ENCODE assay signal across 8 cellular contexts in the genomic region with DNA sequence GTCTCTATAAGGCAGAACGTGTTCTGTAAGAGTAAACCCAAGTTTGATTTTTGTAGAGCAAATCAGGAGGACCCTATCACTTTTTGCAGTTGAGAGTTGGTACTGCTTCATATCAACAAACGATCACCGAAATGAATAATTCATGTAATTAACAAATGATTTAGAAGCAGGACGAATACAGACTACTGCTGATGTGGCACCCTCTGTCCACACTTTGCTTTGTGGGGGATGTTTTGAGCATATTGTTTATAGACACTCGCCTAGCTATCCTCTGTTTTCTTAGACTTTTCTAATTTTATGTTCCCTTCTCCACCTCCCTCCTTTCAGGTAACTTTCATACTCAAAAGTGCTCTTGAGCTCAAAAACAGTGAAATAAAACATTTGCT. TPM values are rescaled to one million over a fixed set of nuclear protein-coding genes. Genes with fewer than 3 reads are reported as not detected.
A peak's percentile ranks its signal among the peaks of the same experiment; 100 is the strongest.
DNase-seq lines count a peak whose midpoint lies in the region; ATAC-seq and TF ChIP-seq lines count a peak whose summit lies in the region.

No MANE protein-coding gene starts in this region.

- CTCF ChIA-PET in mammary epithelial cell (lab: Charles Lee; ENCODE audit: low non-redundant PET), result no interaction called here

- peaks cover 10% of the 10 kb centered on the region for H4K20me1 ChIP-seq in mammary epithelial cell (ENCODE audit: insufficient read depth, low read length)

- in situ Hi-C loops in mammary epithelial cell (cut with MboI; ENCODE audit: low sequenced_read_pairs in 2 of 2), result no loop called here

- no peaks in the 10 kb centered on the region for H3K36me3 ChIP-seq in KOPT-K1 (ENCODE audit: insufficient read depth, low read length)
- H3K36me3 ChIP-seq in mammary epithelial cell (ENCODE audit: insufficient read depth, low read length), result no peaks in the 10 kb centered on the region

- H2AFZ ChIP-seq in mammary epithelial cell (ENCODE audit: low read depth, low read length), result no peak overlapping the region

- no peaks in the 10 kb centered on the region for H3K36me3 Mint-ChIP-seq in mesothelial cell of epicardium

- WGBS in mammary epithelial cell (ENCODE audit: low coverage, missing lambda C conversion rate), result 21% methylated on average over 4 of the region's 5 CpGs

- no peaks in the 10 kb centered on the region for H3K9me3 Mint-ChIP-seq in mesothelial cell of epicardium

- peaks cover 58% of the 10 kb centered on the region for H3K79me2 ChIP-seq in mammary epithelial cell (ENCODE audit: insufficient read depth, low read length)

- peak overlapping the region; percentile 88 for H3K4me2 ChIP-seq in mammary epithelial cell (ENCODE audit: insufficient read depth, low read depth, low read length)

- peak overlapping the region; percentile 89 for H3K9ac ChIP-seq in mammary epithelial cell (ENCODE audit: insufficient read depth, low read length)

- dilution Hi-C loops in mammary epithelial cell (cut with HindIII; ENCODE audit: low sequenced_read_pairs), result no loop called here

- H3K4me1 ChIP-seq in mammary epithelial cell (ENCODE audit: insufficient read depth, low read length), result peaks cover 18% of the 10 kb centered on the region

- peak overlapping the region; percentile 99 for H3K27ac Mint-ChIP-seq in mesothelial cell of epicardium

- no peak for DNase-seq in AG10803 (ENCODE audit: low read depth)
- DNase-seq in mammary epithelial cell, result no peak
- DNase-seq in mesothelial cell of epicardium (ENCODE audit: low spot score in 2 of 2, unreplicated experiment in 2 of 2), result no peak
- DNase-seq in mucosa of gallbladder (ENCODE audit: low spot score), result no peak
- no peak for DNase-seq in EL

- ATAC-seq in HG03139 (IDR thresholded peaks at IDR 0.05; ENCODE audit: unreplicated experiment) (no peak), GM19455 (IDR thresholded peaks at IDR 0.05; ENCODE audit: unreplicated experiment) (no peak)

- BruUV-seq in mammary epithelial cell (replicated peaks; lab: Mats Ljungman, UMichigan), result no TSS peak

- H3K4me3 ChIP-seq in AG10803 (ENCODE audit: low read length) (peak overlapping the region; percentile 80), mammary epithelial cell (replicated peaks in 1 of 3; ENCODE audit: insufficient read depth in 1 of 3, low read depth in 2 of 3, low read length in 3 of 3) (peak overlapping the region; percentile 68 to 94 (median 84))

- H3K27me3 Mint-ChIP-seq in mesothelial cell of epicardium (ENCODE audit: low read depth), result no peaks in the 10 kb centered on the region

- H3K27ac ChIP-seq in KOPT-K1 (ENCODE audit: low read depth, low read length, poor library complexity, severe bottlenecking) (peak overlapping the region; percentile 87), mammary epithelial cell (ENCODE audit: insufficient read depth, low read depth, low read length) (peak overlapping the region; percentile 75)

- intact Hi-C loops in mammary epithelial cell (cut with micrococcal nuclease), result loop anchor here (2.0 kb wide), 1 partner anchor 64 kb away; no protein-coding TSS in a partner anchor

- no peaks in the 10 kb centered on the region for H3K27me3 ChIP-seq in mammary epithelial cell (ENCODE audit: insufficient read depth, low read length)

- no peaks in the 10 kb centered on the region for H3K9me3 ChIP-seq in KOPT-K1 (ENCODE audit: insufficient read depth, low read length, poor library complexity, severe bottlenecking)
- H3K9me3 ChIP-seq in mammary epithelial cell (replicated peaks; ENCODE audit: insufficient read depth, low read length), result no peaks in the 10 kb centered on the region

- TF ChIP-seq CTCF in AG10803 (conservative IDR thresholded peaks at IDR 0.05; ENCODE audit: low read length), result no peak
- TF ChIP-seq CTCF in mammary epithelial cell (conservative IDR thresholded peaks at IDR 0.05 in 1 of 2, IDR thresholded peaks at IDR 0.05 in 1 of 2; ENCODE audit: extremely low read depth in 1 of 2, insufficient read depth in 1 of 2, low read depth in 1 of 2, low read length in 2 of 2), result no peak
- no peak for TF ChIP-seq CTCF in mesothelial cell of epicardium (IDR thresholded peaks at IDR 0.05; ENCODE audit: unreplicated experiment)

- peak overlapping the region; percentile 99 for H3K4me3 Mint-ChIP-seq in mesothelial cell of epicardium

- peaks cover 51% of the 10 kb centered on the region for H3K4me1 Mint-ChIP-seq in mesothelial cell of epicardium

RNA-seq across cellular contexts. Expression of a gene that starts 1.6 kb away (rescaled TPM):
- total RNA-seq in mammary epithelial cell (10 to 100 TPM; 20.0 to 28.1 TPM), mesothelial cell of epicardium (32.2 to 34.9 TPM (median 34.4 TPM) in 3 replicates), mucosa of gallbladder (49.2 TPM)
- polyA plus RNA-seq in mammary epithelial cell, result 7.7 TPM
- polyA minus RNA-seq in mammary epithelial cell, result 22.0 TPM
